Comparison of ENCODE assay signal across 12 cellular contexts in genomic region chr1:223153177-223154119, GRCh38. TPM values are rescaled to one million over a fixed set of nuclear protein-coding genes. Genes with fewer than 3 reads are reported as not detected.
DNase-seq lines count a peak whose midpoint lies in the region; ATAC-seq, FAIRE-seq and TF ChIP-seq lines count a peak whose summit lies in the region.
"Had no signal": no experiment of that assay in that cellular context is flagged by ENCODE, and none has a peak within 500 bp of the region (broad histone marks: within the 10 kb centered on the region; RNA-seq: fewer than 3 reads in every experiment).

No MANE protein-coding gene starts in this region.

- intact Hi-C loops in IMR-90 (cut with micrococcal nuclease) = no loop called here
- intact Hi-C loops in upper lobe of right lung (cut with DNase I) = no loop called here
- intact Hi-C loops in transverse colon (cut with DNase I; ENCODE audit: low total_unique reads) = no loop called here

- H4K8ac ChIP-seq in IMR-90 (ENCODE audit: low read depth in 2 of 2, low read length in 2 of 2) = no peak overlapping the region

- no peaks in the 10 kb centered on the region for H3K79me1 ChIP-seq in IMR-90 (ENCODE audit: low read depth in 1 of 2, low read length in 2 of 2)

- H3K4me3 ChIP-seq in IMR-90 (ENCODE audit: insufficient read depth, low read depth, low read length) = no peak overlapping the region
- H3K4me3 ChIP-seq in fibroblast of the aortic adventitia (ENCODE audit: low read depth, low read length) = no peak overlapping the region
- no peak overlapping the region for H3K4me3 ChIP-seq in upper lobe of right lung
- H3K4me3 ChIP-seq in transverse colon = no peak overlapping the region
- no peak overlapping the region for H3K4me3 ChIP-seq in small intestine (ENCODE audit: low read depth in 1 of 2, low read length in 2 of 2)
- H3K4me3 ChIP-seq: PC-9 had no signal

- no peak for TF ChIP-seq RAD21 in IMR-90 (IDR thresholded peaks at IDR 0.05; ENCODE audit: low read length)

- WGBS in IMR-90 (ENCODE audit: extremely low coverage in 2 of 2, insufficient read length in 1 of 2), 2 experiments = 80% methylated on average over 3 of the region's 3 CpGs; no CpG with 5 or more reads in 1 of the 2 experiments
- 40 to 66% methylated on average over 1 to 3 of the region's 3 CpGs for WGBS in transverse colon (ENCODE audit: low coverage in 1 of 2), 2 donors
- 67 to 92% (median 80%) methylated on average over 3 of the region's 3 CpGs for WGBS in small intestine, 3 donors

- no peak for TF ChIP-seq EP300 in transverse colon (IDR thresholded peaks at IDR 0.05; ENCODE audit: low read depth)

- DNase-seq in Daoy (ENCODE audit: low read depth) (peak; percentile 68), IMR-90 (peak; percentile 41), fibroblast of the aortic adventitia (ENCODE audit: low read depth) (peak; percentile 34), upper lobe of right lung (no peak), transverse colon (no peak), GM19238 (ENCODE audit: insufficient read length, low spot score) (no peak), small intestine (no peak)
- DNase-seq: CD4-positive, alpha-beta memory T cell; NCI-H2107; PC-9 had no signal

- H3K36me3 ChIP-seq in IMR-90 (ENCODE audit: control insufficient read depth, insufficient read depth, low read length) (no peaks in the 10 kb centered on the region), upper lobe of right lung (no peaks in the 10 kb centered on the region), transverse colon (no peaks in the 10 kb centered on the region), small intestine (ENCODE audit: control insufficient read depth in 2 of 2, insufficient read depth in 2 of 2, low read length in 2 of 2) (no peaks in the 10 kb centered on the region)

- no peak overlapping the region for H2AK5ac ChIP-seq in IMR-90 (ENCODE audit: low read depth, low read length)

- no peak for FAIRE-seq in small intestine (lab: Jason Lieb, UNC)
- FAIRE-seq: HTR-8/SVneo had no signal

- no peaks in the 10 kb centered on the region for H4K20me1 ChIP-seq in IMR-90 (ENCODE audit: insufficient read depth, low read length)

- BruUV-seq in IMR-90 (replicated peaks; lab: Mats Ljungman, UMichigan) = no TSS peak

- no peak overlapping the region for H3K56ac ChIP-seq in IMR-90 (ENCODE audit: extremely low read depth, insufficient read depth, low read length)

- H3K4ac ChIP-seq in IMR-90 (ENCODE audit: low read depth, low read length) = no peak overlapping the region

- no peak overlapping the region for H4K5ac ChIP-seq in IMR-90 (ENCODE audit: low read depth, low read length)

- TF ChIP-seq POLR2A in IMR-90 (IDR thresholded peaks at IDR 0.05; ENCODE audit: low read depth, low read length) = no peak
- no peak for TF ChIP-seq POLR2A in transverse colon (IDR thresholded peaks at IDR 0.05)

- dilution Hi-C loops in IMR-90 (cut with HindIII; ENCODE audit: low sequenced_read_pairs, unreplicated experiment) = no loop called here

- H3K4me1 ChIP-seq in IMR-90 (ENCODE audit: control insufficient read depth, insufficient read depth, low read length) (no peaks in the 10 kb centered on the region), upper lobe of right lung (no peaks in the 10 kb centered on the region), transverse colon (no peaks in the 10 kb centered on the region), small intestine (ENCODE audit: control insufficient read depth in 2 of 2, insufficient read depth in 1 of 2, low read depth in 1 of 2, low read length in 1 of 2) (no peaks in the 10 kb centered on the region)

- H3K23ac ChIP-seq in IMR-90 (ENCODE audit: low read depth, low read length) = no peak overlapping the region

- H3K18ac ChIP-seq in IMR-90 (ENCODE audit: low read depth, low read length) = no peak overlapping the region

- CTCF ChIA-PET in IMR-90 (lab: Yijun Ruan, JAX) = no interaction called here

- H2BK15ac ChIP-seq in IMR-90 (ENCODE audit: low read depth, low read length) = no peak overlapping the region

- H2BK120ac ChIP-seq in IMR-90 (ENCODE audit: low read depth, low read length) = no peak overlapping the region

- no peak overlapping the region for H2AFZ ChIP-seq in IMR-90 (replicated peaks; ENCODE audit: low read length, poor library complexity)
- H2AFZ ChIP-seq: PC-9 had no signal

- H3K9me1 ChIP-seq in IMR-90 (ENCODE audit: insufficient read depth, low read length) = no peaks in the 10 kb centered on the region

- H2AK9ac ChIP-seq in IMR-90 (replicated peaks; ENCODE audit: low read depth, low read length, poor library complexity) = no peak overlapping the region

- POLR2A ChIA-PET in IMR-90 (lab: Charles Lee; ENCODE audit: unreplicated experiment) = no interaction called here

- no peak for TF ChIP-seq CTCF in IMR-90 (conservative IDR thresholded peaks at IDR 0.05; ENCODE audit: low read depth, low read length)
- TF ChIP-seq CTCF in fibroblast of the aortic adventitia (IDR thresholded peaks at IDR 0.05; ENCODE audit: insufficient read depth, low read length) = no peak
- TF ChIP-seq CTCF in upper lobe of right lung (IDR thresholded peaks at IDR 0.05) = no peak
- TF ChIP-seq CTCF in transverse colon (IDR thresholded peaks at IDR 0.05) = no peak

- H3K4me2 ChIP-seq in IMR-90 (ENCODE audit: low read depth, low read length) = no peak overlapping the region
- H3K4me2 ChIP-seq: PC-9 had no signal

- no peaks in the 10 kb centered on the region for H3K9me3 ChIP-seq in IMR-90 (ENCODE audit: control insufficient read depth, insufficient read depth, low read length)
- no peaks in the 10 kb centered on the region for H3K9me3 ChIP-seq in upper lobe of right lung
- H3K9me3 ChIP-seq in transverse colon = no peaks in the 10 kb centered on the region
- H3K9me3 ChIP-seq in small intestine (ENCODE audit: control insufficient read depth, low read depth) = no peaks in the 10 kb centered on the region

- H2BK20ac ChIP-seq in IMR-90 (ENCODE audit: low read depth, low read length) = no peak overlapping the region

- no peak overlapping the region for H4K91ac ChIP-seq in IMR-90 (ENCODE audit: insufficient read depth, low read depth, low read length)

- no peak overlapping the region for H3K9ac ChIP-seq in IMR-90 (ENCODE audit: low read depth, low read length)

- H3K27me3 ChIP-seq in IMR-90 (ENCODE audit: control insufficient read depth, insufficient read depth, low read length) (peaks cover 5% of the 10 kb centered on the region), upper lobe of right lung (no peaks in the 10 kb centered on the region), transverse colon (no peaks in the 10 kb centered on the region), small intestine (ENCODE audit: control insufficient read depth in 2 of 2, insufficient read depth in 2 of 2, low read length in 2 of 2) (no peaks in the 10 kb centered on the region)

- ATAC-seq in IMR-90 (ENCODE audit: low read depth) (no peak), SK-N-SH treated with all-trans-retinoic acid at 6 μM for 48 hours (peak; percentile 40), upper lobe of right lung (no peak)

- H2BK5ac ChIP-seq in IMR-90 (ENCODE audit: low read depth, low read length, poor library complexity, severe bottlenecking) = no peak overlapping the region

- no peak overlapping the region for H3K27ac ChIP-seq in IMR-90 (ENCODE audit: insufficient read depth, low read length)
- H3K27ac ChIP-seq in upper lobe of right lung = no peak overlapping the region
- H3K27ac ChIP-seq in transverse colon = no peak overlapping the region
- no peak overlapping the region for H3K27ac ChIP-seq in small intestine (ENCODE audit: low read depth in 1 of 2, low read length in 1 of 2)
- H3K27ac ChIP-seq: PC-9 had no signal

- in situ Hi-C loops in IMR-90 (cut with MboI; ENCODE audit: low sequenced_read_pairs) (no loop called here), transverse colon (cut with MboI; ENCODE audit: low pct_ligation_motif_present in 1 of 4, low pct_unique_long_range_greater_than_20kb in 1 of 4, low sequenced_read_pairs in 3 of 4) (no loop called here)

- H3K14ac ChIP-seq in IMR-90 (replicated peaks; ENCODE audit: low read depth, low read length) = no peak overlapping the region

TF ChIP-seq in IMR-90, 13 proteins besides CTCF, POLR2A, EP300 and RAD21:
- TF ChIP-seq, protein P1, sequence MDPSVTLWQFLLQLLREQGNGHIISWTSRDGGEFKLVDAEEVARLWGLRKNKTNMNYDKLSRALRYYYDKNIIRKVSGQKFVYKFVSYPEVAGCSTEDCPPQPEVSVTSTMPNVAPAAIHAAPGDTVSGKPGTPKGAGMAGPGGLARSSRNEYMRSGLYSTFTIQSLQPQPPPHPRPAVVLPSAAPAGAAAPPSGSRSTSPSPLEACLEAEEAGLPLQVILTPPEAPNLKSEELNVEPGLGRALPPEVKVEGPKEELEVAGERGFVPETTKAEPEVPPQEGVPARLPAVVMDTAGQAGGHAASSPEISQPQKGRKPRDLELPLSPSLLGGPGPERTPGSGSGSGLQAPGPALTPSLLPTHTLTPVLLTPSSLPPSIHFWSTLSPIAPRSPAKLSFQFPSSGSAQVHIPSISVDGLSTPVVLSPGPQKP (IDR thresholded peaks at IDR 0.05; ENCODE audit: borderline replicate concordance, low read depth, low read length) = no peak

RNA-seq across cellular contexts. Expression of gene TLR5, which starts 10.4 kb away (rescaled TPM):
- total RNA-seq in Daoy (2014; rRNA removed; shearing (Covaris generic)) = 0.77 and 1.1 TPM in 2 replicates
- under 0.01 and 0.18 TPM in 2 replicates for total RNA-seq in IMR-90 (2012; rRNA removed)
- 0.09 and 0.13 TPM in 2 replicates for polyA plus RNA-seq in IMR-90 (2012; rRNA removed)
- polyA plus RNA-seq in IMR-90 (2012; cell fraction: cytosol; rRNA removed) = 0.03 and 0.18 TPM in 2 replicates
- 0.04 and 0.16 TPM in 2 replicates for polyA plus RNA-seq in IMR-90 (2012; cell fraction: nucleus; rRNA removed; ENCODE audit: low replicate concordance)
- 0.36 TPM in 1 of 2 replicates, not detected in the other for total RNA-seq in fibroblast of the aortic adventitia (ENCODE audit: low replicate concordance)
- 22.3 TPM for total RNA-seq in upper lobe of right lung
- total RNA-seq in transverse colon = 1 to 10 TPM in 3 of 4 donors, not detected in 1; 1.9 to 9.4 (median 3.8) TPM
- 1 to 10 TPM in 1 of 3 donors, not detected in 2; 1.8 TPM for polyA plus RNA-seq in small intestine

Comparison
In these comparisons a context has a peak if more than half of its experiments do, and no peak if none do; other contexts are left out.
1. DNase-seq: peak in Daoy (single experiment), IMR-90 (single experiment) and fibroblast of the aortic adventitia (single experiment); none in upper lobe of right lung (single experiment), transverse colon (single experiment), GM19238 (single experiment) and small intestine (single experiment).